Comparison of ENCODE assay signal across 23 cellular contexts in genomic region chr3:128561504-128561903, GRCh38.
"Had no signal": no experiment of that assay in that cellular context is flagged by ENCODE, and none has a peak within 500 bp of the region (broad histone marks: within the 10 kb centered on the region; RNA-seq: fewer than 3 reads in every experiment).

No MANE protein-coding gene starts in this region.

- H3K4me1 ChIP-seq: colonic mucosa, foreskin keratinocyte, gastroesophageal sphincter had no signal

- H2AFZ ChIP-seq: hepatocyte had no signal

- H3K9me3 ChIP-seq: colonic mucosa, esophagus muscularis mucosa, lower lobe of right lung, mucosa of descending colon had no signal

- H3K36me3 ChIP-seq: colonic mucosa, esophagus muscularis mucosa, gastroesophageal sphincter, heart left ventricle, lower lobe of right lung had no signal

- H3K4me3 ChIP-seq: colonic mucosa, esophagus muscularis mucosa, gastroesophageal sphincter, heart left ventricle, hepatocyte, lower lobe of right lung, mucosa of descending colon had no signal

- DNase-seq: colonic mucosa; cortex of kidney; effector CD8-positive, alpha-beta T cell; effector memory CD8-positive, alpha-beta T cell; foreskin keratinocyte; hypothalamus; immature natural killer cell; islet precursor cell; kidney; kidney glomerular epithelial cell; left colon; left ventricle myocardium superior; lower lobe of right lung; mesenchymal stem cell; mucosa of descending colon; naive B cell had no signal

- H3K4me2 ChIP-seq: hepatocyte had no signal

- FAIRE-seq: endothelial cell of umbilical vein, frontal cortex, kidney had no signal

- H3K27ac ChIP-seq: colonic mucosa, esophagus muscularis mucosa, foreskin keratinocyte, gastroesophageal sphincter, heart left ventricle, hepatocyte, lower lobe of right lung had no signal

- H3K79me2 ChIP-seq: hepatocyte had no signal

- ATAC-seq: effector memory CD8-positive, alpha-beta T cell; foreskin keratinocyte; gastroesophageal sphincter; heart left ventricle; left colon; left lobe of liver; left ventricle myocardium superior; lower lobe of right lung; mucosa of descending colon had no signal
